21 cellular contexts compared by ENCODE assay signal in the genomic region with DNA sequence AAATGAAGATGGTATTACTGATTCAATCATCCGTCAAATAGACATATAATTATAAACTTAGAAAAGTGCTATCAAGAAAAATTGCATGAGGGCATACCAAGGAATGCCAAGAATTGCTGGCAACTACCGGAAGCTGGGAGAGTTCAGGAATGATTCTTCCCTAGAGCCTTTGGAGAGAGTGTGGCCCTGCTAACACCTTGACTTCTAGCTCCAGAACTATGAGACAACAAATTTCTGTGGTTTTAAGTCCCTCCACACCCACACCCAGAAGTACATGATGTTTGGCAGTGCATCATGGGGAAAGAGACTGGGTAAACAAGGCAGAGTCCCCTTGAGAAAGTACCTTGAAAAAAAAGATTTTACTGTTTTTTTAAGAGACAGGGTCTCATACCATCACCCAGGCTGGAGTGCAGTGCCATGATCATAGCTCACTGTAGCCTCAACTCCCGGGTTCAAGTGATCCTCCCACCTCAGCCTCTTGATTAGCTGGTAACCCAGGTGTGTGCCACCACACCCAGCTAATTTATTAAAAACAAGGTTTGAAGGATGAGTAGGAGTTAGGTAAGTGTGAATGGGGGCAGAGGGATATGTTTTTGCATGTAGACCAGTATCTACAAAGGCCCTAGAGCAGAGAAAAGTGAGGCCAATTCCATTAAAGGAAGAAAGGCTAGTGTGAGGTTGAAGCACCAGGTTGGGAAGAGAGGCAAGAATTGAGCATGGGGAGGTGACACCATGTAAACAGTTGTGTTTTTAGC. TPM values are rescaled to one million over a fixed set of nuclear protein-coding genes. Genes with fewer than 3 reads are reported as not detected.
DNase-seq lines count a peak whose midpoint lies in the region; ATAC-seq and TF ChIP-seq lines count a peak whose summit lies in the region.
"Had no signal": no experiment of that assay in that cellular context is flagged by ENCODE, and none has a peak within 500 bp of the region (broad histone marks: within the 10 kb centered on the region; RNA-seq: fewer than 3 reads in every experiment).

No MANE protein-coding gene starts in this region.

- ATAC-seq in HG02938 (IDR thresholded peaks at IDR 0.05; ENCODE audit: unreplicated experiment) = no peak
- ATAC-seq: effector memory CD8-positive, alpha-beta T cell; stimulated activated memory B cell treated with anti-CD40 and anti-IgM and Interleukin-4, amounts not matched to agents 10 μg/mL and 1 μg/mL and 100 μg/mL, for 72 hours; T-helper 17 cell had no signal

- H3K4me3 Mint-ChIP-seq in osteocyte (ENCODE audit: unreplicated experiment) = no peak overlapping the region
- H3K4me3 Mint-ChIP-seq: effector memory CD8-positive, alpha-beta T cell; H9; stimulated activated memory B cell treated with anti-CD40 and anti-IgM and Interleukin-4, amounts not matched to agents 10 μg/mL and 1 μg/mL and 100 μg/mL, for 72 hours; T-helper 17 cell had no signal

- DNase-seq in Daoy (ENCODE audit: low read depth) (peak; percentile 7), RPMI7951 (ENCODE audit: low read depth) (peak; percentile 50), epithelial cell of prostate (ENCODE audit: low read depth, low spot score) (no peak), osteocyte (ENCODE audit: extremely low spot score, unreplicated experiment) (no peak), middle frontal gyrus (ENCODE audit: extremely low spot score, low spot score) (no peak), NCI-H1105 (lab: John Stamatoyannopoulos, UW) (no peak), midbrain (lab: John Stamatoyannopoulos, UW) (no peak)
- DNase-seq: activated CD4-positive, alpha-beta T cell treated with anti-CD3 and anti-CD28 coated beads for 4 hours; activated T-cell treated with anti-CD3 and anti-CD28 coated beads, Interleukin-2, amount 50 U/mL, for 48 hours; aorta; effector memory CD8-positive, alpha-beta T cell; GDM1; H9; NCI-H2227 treated with DMSO at 0.1 percent for 48 hours; OCI-M1; stimulated activated CD4-positive, alpha-beta T cell treated with anti-CD3 and anti-CD28 coated beads, Interleukin-4, amount 100 ng/mL, for 24 hours; T-helper 17 cell had no signal

- peaks cover under 1% of the 10 kb centered on the region for H3K9me3 Mint-ChIP-seq in osteocyte (ENCODE audit: unreplicated experiment)
- H3K9me3 Mint-ChIP-seq: effector memory CD8-positive, alpha-beta T cell had no signal

- peak overlapping the region; percentile 64 for H3K27ac ChIP-seq in epithelial cell of prostate
- H3K27ac ChIP-seq: prostate gland had no signal

- H3K36me3 Mint-ChIP-seq in osteocyte (ENCODE audit: unreplicated experiment) = no peaks in the 10 kb centered on the region
- H3K36me3 Mint-ChIP-seq: stimulated activated memory B cell treated with anti-CD40 and anti-IgM and Interleukin-4, amounts not matched to agents 10 μg/mL and 1 μg/mL and 100 μg/mL, for 72 hours had no signal

- H3K27ac Mint-ChIP-seq in osteocyte (ENCODE audit: unreplicated experiment) = peak overlapping the region; percentile 78
- H3K27ac Mint-ChIP-seq: effector memory CD8-positive, alpha-beta T cell; H9; stimulated activated memory B cell treated with anti-CD40 and anti-IgM and Interleukin-4, amounts not matched to agents 10 μg/mL and 1 μg/mL and 100 μg/mL, for 72 hours; T-helper 17 cell had no signal

- H3K4me1 Mint-ChIP-seq in osteocyte (ENCODE audit: unreplicated experiment) = peaks cover 26% of the 10 kb centered on the region
- H3K4me1 Mint-ChIP-seq: stimulated activated memory B cell treated with anti-CD40 and anti-IgM and Interleukin-4, amounts not matched to agents 10 μg/mL and 1 μg/mL and 100 μg/mL, for 72 hours; T-helper 17 cell had no signal

- H3K27me3 Mint-ChIP-seq in osteocyte (ENCODE audit: unreplicated experiment) = no peaks in the 10 kb centered on the region

- TF ChIP-seq CTCF in osteocyte (IDR thresholded peaks at IDR 0.05) = no peak

RNA-seq across cellular contexts. Expression of a gene that starts 53.1 kb away (rescaled TPM):
- total RNA-seq in Daoy (2014; rRNA removed; shearing (Covaris generic)) = not detected in 2 replicates
- total RNA-seq in RPMI7951 (2014; rRNA removed; shearing (Covaris generic)) = not detected in 2 replicates
- 0.35 and 0.47 TPM in 2 replicates for total RNA-seq in osteocyte
- total RNA-seq: aorta, H9, mononuclear cell, prostate gland, T-helper 17 cell had no signal

Comparison
In these comparisons a context has a peak if more than half of its experiments do, and no peak if none do; other contexts are left out.
1. DNase-seq: peak in Daoy (single experiment) and RPMI7951 (single experiment); none in epithelial cell of prostate (single experiment), osteocyte (single experiment), middle frontal gyrus (single experiment), NCI-H1105 (single experiment) and midbrain (single experiment).